ENCODE assay signal across 9 cellular contexts in genomic region chr16:80806957-80807356, GRCh38. TPM values are rescaled to one million over a fixed set of nuclear protein-coding genes. Genes with fewer than 3 reads are reported as not detected.
A peak's percentile ranks its signal among the peaks of the same experiment; 100 is the strongest.
DNase-seq lines count a peak whose midpoint lies in the region; ATAC-seq and TF ChIP-seq lines count a peak whose summit lies in the region.
"Had no signal": no experiment of that assay in that cellular context is flagged by ENCODE, and none has a peak within 500 bp of the region (broad histone marks: within the 10 kb centered on the region; RNA-seq: fewer than 3 reads in every experiment).

No MANE protein-coding gene starts in this region.

- H3K9me3 ChIP-seq in HEK293 (ENCODE audit: control insufficient read depth, insufficient read depth, low read depth, low read length) (no peaks in the 10 kb centered on the region), thyroid gland (no peaks in the 10 kb centered on the region)

- TF ChIP-seq CTCF in HEK293 (tag by site-specific recombination; IDR thresholded peaks at IDR 0.05) (no peak), thyroid gland (IDR thresholded peaks at IDR 0.05) (no peak)

- H3K4me1 ChIP-seq in HEK293 (ENCODE audit: control insufficient read depth, insufficient read depth, low read length): no peaks in the 10 kb centered on the region
- H3K4me1 ChIP-seq in thyroid gland: peaks cover 3 to 5% of the 10 kb centered on the region in 2 donors

- DNase-seq in activated CD4-positive, alpha-beta T cell treated with anti-CD3 and anti-CD28 coated beads for 4 hours: peak; percentile 48 to 65
- DNase-seq in dermis blood vessel endothelial cell: peak; percentile 98
- peak; percentile 38 to 66 for DNase-seq in stimulated activated CD4-positive, alpha-beta T cell treated with anti-CD3 and anti-CD28 coated beads, Interleukin-4, amount 100 ng/mL, for 4 hours
- no peak for DNase-seq in thyroid gland
- no peak for DNase-seq in GDM1 (lab: John Stamatoyannopoulos, UW)
- no peak for DNase-seq in NCI-H1048 (lab: John Stamatoyannopoulos, UW)
- DNase-seq: left colon had no signal

- intact Hi-C loops in thyroid gland (cut with DNase I): no loop called here

- H3K36me3 ChIP-seq in HEK293 (ENCODE audit: control insufficient read depth in 2 of 2, insufficient read depth in 1 of 2, low read length in 2 of 2) (no peaks in the 10 kb centered on the region), thyroid gland (no peaks in the 10 kb centered on the region)

- no peak for TF ChIP-seq POLR2A in thyroid gland (IDR thresholded peaks at IDR 0.05)

- POLR2A ChIA-PET in HEK293 (lab: Yijun Ruan, JAX): no interaction called here

- CTCF ChIA-PET in HEK293 (lab: Yijun Ruan, JAX): interaction anchor here (0.6 to 2.5 kb wide), 3 partner anchors 17 to 280 kb away, joined by 4 to 13 read pairs (median 4); no protein-coding TSS in a partner anchor

- ATAC-seq in HG03469 (IDR thresholded peaks at IDR 0.05; ENCODE audit: unreplicated experiment): no peak
- ATAC-seq: left colon had no signal

- no peaks in the 10 kb centered on the region for H3K27me3 ChIP-seq in thyroid gland

- no peak overlapping the region for H3K4me3 ChIP-seq in HEK293 (ENCODE audit: low read depth, low read length)
- H3K4me3 ChIP-seq in thyroid gland (replicated peaks in 1 of 3): no peak overlapping the region

- H3K27ac ChIP-seq in HEK293 (ENCODE audit: extremely low read depth, low read depth, low read length) (no peak overlapping the region), thyroid gland (no peak overlapping the region)

- WGBS in thyroid gland, 2 donors: 66 to 75% methylated on average over 4 of the region's 4 CpGs

TF ChIP-seq in HEK293, 187 proteins besides CTCF, POLR2A, EP300 and RAD21:
- TF ChIP-seq ZNF394 (tag by site-specific recombination; IDR thresholded peaks at IDR 0.05; ENCODE audit: borderline replicate concordance) (no peak), KLF9 (tag by site-specific recombination; IDR thresholded peaks at IDR 0.05; ENCODE audit: low read depth) (no peak), ZBTB6 (tag by site-specific recombination; IDR thresholded peaks at IDR 0.05) (peak; percentile 32; the same call in 1 of the 2 replicates), OVOL3 (tag by site-specific recombination; IDR thresholded peaks at IDR 0.05) (no peak)
TF ChIP-seq in HEK293: peak in this region for 1.

RNA-seq across cellular contexts. Expression of gene CDYL2, which starts 2.6 kb away (rescaled TPM):
- total RNA-seq in dermis blood vessel endothelial cell (30.6 and 32.2 TPM in 2 replicates), thyroid gland (10 to 100 TPM in 1 of 4 donors, 1 to 10 TPM in 3; 3.6 to 14.2 (median 5.3) TPM)

Comparison
In these comparisons a context has a peak if more than half of its experiments do, and no peak if none do; other contexts are left out.
1. DNase-seq: peak in activated CD4-positive, alpha-beta T cell treated with anti-CD3 and anti-CD28 coated beads for 4 hours (2 of 2), dermis blood vessel endothelial cell (single experiment) and stimulated activated CD4-positive, alpha-beta T cell treated with anti-CD3 and anti-CD28 coated beads, Interleukin-4, amount 100 ng/mL, for 4 hours (2 of 2); none in thyroid gland (0 of 2), GDM1 (single experiment) and NCI-H1048 (single experiment).